ENCODE assay signal across 8 cellular contexts in the genomic region with DNA sequence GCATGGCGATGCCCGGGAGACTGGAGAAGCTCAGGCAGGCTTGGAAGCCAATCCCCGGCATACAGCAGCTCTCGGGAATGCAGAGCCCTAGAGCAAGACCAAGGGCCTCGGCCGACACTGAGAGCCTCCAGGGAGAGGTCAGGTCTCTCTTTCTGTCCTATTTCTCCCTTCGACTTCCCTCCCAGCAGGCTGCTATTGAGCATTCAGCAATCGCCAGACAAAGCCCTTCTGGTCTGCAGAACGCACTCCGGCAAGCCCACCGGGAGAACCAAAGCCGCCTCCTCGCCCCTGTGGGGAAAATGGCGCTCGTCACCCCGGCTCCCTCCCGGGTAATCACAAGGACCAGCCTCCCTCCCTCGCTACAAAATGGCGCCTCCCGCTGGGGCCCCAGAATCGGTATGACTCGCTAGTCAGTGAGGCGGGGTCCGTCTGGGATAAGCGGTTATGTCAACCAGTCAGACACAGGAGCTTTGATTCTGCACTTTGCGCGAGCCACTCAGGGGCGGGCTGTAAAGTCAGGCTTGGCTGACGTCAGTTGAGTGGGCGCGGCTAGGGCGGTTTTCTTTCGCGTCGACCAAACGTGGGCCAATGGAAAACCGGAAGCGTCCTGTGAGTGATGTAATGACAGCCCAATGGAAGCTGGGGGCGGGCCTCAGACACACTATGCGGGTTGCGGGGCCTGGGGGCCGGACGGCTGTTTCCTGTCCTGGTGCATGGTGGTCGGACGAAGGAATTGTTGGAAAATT. TPM values are rescaled to one million over a fixed set of nuclear protein-coding genes. Genes with fewer than 3 reads are reported as not detected.
DNase-seq lines count a peak whose midpoint lies in the region; ATAC-seq and TF ChIP-seq lines count a peak whose summit lies in the region.

Gene ZNF143 (plus strand): TSS at position 691 of the 746 bp plus-strand sequence. CDS start 10,297 bp downstream, outside the sequence.

- TF ChIP-seq POLR2A in ovary (IDR thresholded peaks at IDR 0.05), result peak; percentile 98
- TF ChIP-seq POLR2A in thyroid gland (IDR thresholded peaks at IDR 0.05), result peak; percentile 93 to 96

- peak; percentile 16 for TF ChIP-seq EP300 in ovary (IDR thresholded peaks at IDR 0.05)

- intact Hi-C loops in Right ventricle myocardium inferior (cut with DNase I), result loop anchor here (1.0 to 2.0 kb wide), 3 partner anchors 114 to 196 kb away; partner anchors contain the start of genes DENND5A and TMEM41B
- intact Hi-C loops in ovary (cut with DNase I), result loop anchor here in 2 of 4 donors (2.0 to 5.0 kb wide), 4 partner anchors 98 to 152 kb away; partner anchors contain the start of gene WEE1 (in 1 of the 2)
- intact Hi-C loops in thyroid gland (cut with DNase I), result no loop called here

- H3K36me3 ChIP-seq in ovary, result no peaks in the 10 kb centered on the region
- H3K36me3 ChIP-seq in thyroid gland, result no peaks in the 10 kb centered on the region

- peaks cover 7% of the 10 kb centered on the region for H3K4me1 ChIP-seq in ovary (ENCODE audit: insufficient read depth)
- H3K4me1 ChIP-seq in thyroid gland, result peaks cover 9 to 14% of the 10 kb centered on the region in 2 donors

- H3K27me3 ChIP-seq in ovary (no peaks in the 10 kb centered on the region), thyroid gland (no peaks in the 10 kb centered on the region)

- H3K27ac ChIP-seq in ovary (peak within 1 kb of the TSS; percentile 99 to 100), thyroid gland (peak within 1 kb of the TSS; percentile 98 to 100 (median 100))

- TF ChIP-seq CTCF in GM12864 (IDR thresholded peaks at IDR 0.05; ENCODE audit: low read depth, low read length, missing control alignments) (no peak), ovary (IDR thresholded peaks at IDR 0.05) (peak in 1 of 3 donors; percentile 20), thyroid gland (IDR thresholded peaks at IDR 0.05) (peak in 2 of 6 experiments; percentile 48 to 62)

- no peaks in the 10 kb centered on the region for H3K9me3 ChIP-seq in ovary
- H3K9me3 ChIP-seq in thyroid gland, result no peaks in the 10 kb centered on the region

- ATAC-seq in HG02759 (IDR thresholded peaks at IDR 0.05; ENCODE audit: unreplicated experiment) (peak; percentile 86), Right ventricle myocardium inferior (peak; percentile 98)

- 0% methylated on average over 45 of the region's 45 CpGs for WGBS in ovary, 3 donors
- WGBS in thyroid gland, 2 donors, result 0 to 1% methylated on average over 35 to 44 of the region's 45 CpGs

- H3K4me3 ChIP-seq in GM12864 (ENCODE audit: low read depth, low read length) (peak within 1 kb of the TSS; percentile 92), ovary (peak within 1 kb of the TSS; percentile 98), thyroid gland (replicated peaks in 1 of 3) (peak within 1 kb of the TSS; percentile 34 to 95 (median 66))

- DNase-seq in GM12864 (ENCODE audit: low read depth) (peak; percentile 99), NCI-H1417 (lab: John Stamatoyannopoulos, UW) (peak; percentile 100), SW 1271 (lab: John Stamatoyannopoulos, UW) (peak; percentile 99), Right ventricle myocardium inferior (ENCODE audit: missing footprints) (peak; percentile 100), ovary (peak; percentile 100), thyroid gland (peak; percentile 100)
- peak; percentile 100 for DNase-seq in activated naive CD8-positive, alpha-beta T cell treated with anti-CD3 and anti-CD28 coated beads, Interleukin-2, amount 50 U/mL, for 16 hours (ENCODE audit: low read depth, low spot score)

RNA-seq across cellular contexts. Expression of gene ZNF143, which starts in this region (rescaled TPM):
- total RNA-seq in Right ventricle myocardium inferior, result 22.7 TPM
- total RNA-seq in ovary, result 10 to 100 TPM; 12.6 to 48.7 (median 32.3) TPM
- polyA plus RNA-seq in ovary, result 10 to 100 TPM; 16.3 to 23.2 TPM
- total RNA-seq in thyroid gland, result 10 to 100 TPM; 16.3 to 26.1 (median 21.1) TPM

Comparison
In these comparisons a context has a peak if more than half of its experiments do, and no peak if none do; other contexts are left out.
1. Peak in every context shown above with its lines: DNase-seq, ATAC-seq, H3K4me3 ChIP-seq and H3K27ac ChIP-seq.